Comparison of ENCODE assay signal across 22 cellular contexts in genomic region chr4:189769131-189769530, GRCh38.
DNase-seq lines count a peak whose midpoint lies in the region; ATAC-seq and TF ChIP-seq lines count a peak whose summit lies in the region.
"Had no signal": no experiment of that assay in that cellular context is flagged by ENCODE, and none has a peak within 500 bp of the region (broad histone marks: within the 10 kb centered on the region; RNA-seq: fewer than 3 reads in every experiment).

No MANE protein-coding gene starts in this region.

- no peak overlapping the region for H3K4me3 ChIP-seq in iPS DF 6.9 (ENCODE audit: low read length)
- peak overlapping the region in 1 of 2 donors; percentile 32 for H3K4me3 ChIP-seq in neuronal stem cell (ENCODE audit: low read length in 2 of 2)
- no peak overlapping the region for H3K4me3 ChIP-seq in Peyer's patch
- H3K4me3 ChIP-seq: K562, SJSA1 had no signal

- no peaks in the 10 kb centered on the region for H3K4me1 Mint-ChIP-seq in stimulated activated effector memory CD8-positive, alpha-beta T cell treated with anti-CD3 and anti-CD28 coated beads, Interleukin-12 subunit alpha, Interleukin-12 subunit beta, amount 100 ng/mL, for 72 hours
- H3K4me1 Mint-ChIP-seq: B cell; CD14-positive monocyte; CD8-positive, alpha-beta memory T cell; T-cell had no signal

- no peak overlapping the region for H3K4me2 ChIP-seq in neuronal stem cell (ENCODE audit: insufficient read depth, low read length, poor library complexity, severe bottlenecking)

- H3K9me3 ChIP-seq in iPS DF 6.9 (ENCODE audit: control insufficient read depth, insufficient read depth, low read length) = no peaks in the 10 kb centered on the region; the same call in 1 of the 2 replicates
- no peaks in the 10 kb centered on the region for H3K9me3 ChIP-seq in neuronal stem cell (replicated peaks in 1 of 2; ENCODE audit: control insufficient read depth in 2 of 2, insufficient read depth in 1 of 2, low read depth in 1 of 2, low read length in 2 of 2)
- H3K9me3 ChIP-seq in Peyer's patch = no peaks in the 10 kb centered on the region

- peak overlapping the region; percentile 69 for H2AFZ ChIP-seq in neuronal stem cell (ENCODE audit: low read length)

- no peak overlapping the region for H4K91ac ChIP-seq in neuronal stem cell (ENCODE audit: low read depth, low read length, poor library complexity)

- H2AK5ac ChIP-seq in neuronal stem cell (ENCODE audit: low read depth, low read length) = no peak overlapping the region

- H3K23ac ChIP-seq in neuronal stem cell (ENCODE audit: low read depth, low read length, poor library complexity) = no peak overlapping the region

- ATAC-seq in stimulated activated effector memory CD8-positive, alpha-beta T cell treated with anti-CD3 and anti-CD28 coated beads, Interleukin-12 subunit alpha, Interleukin-12 subunit beta, amount 100 ng/mL, for 72 hours = no peak
- no peak for ATAC-seq in GM21619 (IDR thresholded peaks at IDR 0.05; ENCODE audit: unreplicated experiment)
- ATAC-seq: K562, T-cell had no signal

- no peak overlapping the region for H3K4me3 Mint-ChIP-seq in stimulated activated effector memory CD8-positive, alpha-beta T cell treated with anti-CD3 and anti-CD28 coated beads, Interleukin-12 subunit alpha, Interleukin-12 subunit beta, amount 100 ng/mL, for 72 hours
- H3K4me3 Mint-ChIP-seq: B cell; CD14-positive monocyte; CD8-positive, alpha-beta memory T cell; T-cell had no signal

- H3K9ac ChIP-seq in neuronal stem cell (ENCODE audit: low read depth, low read length, poor library complexity) = no peak overlapping the region

- no peak overlapping the region for H2BK120ac ChIP-seq in neuronal stem cell (ENCODE audit: low read depth, low read length)

- H3K79me1 ChIP-seq in neuronal stem cell (ENCODE audit: low read depth, low read length) = no peaks in the 10 kb centered on the region

- H2BK15ac ChIP-seq in neuronal stem cell (ENCODE audit: low read length) = no peak overlapping the region

- H3K14ac ChIP-seq in neuronal stem cell (ENCODE audit: low read length) = no peak overlapping the region

- H3K27me3 ChIP-seq in iPS DF 6.9 (ENCODE audit: control insufficient read depth, insufficient read depth, low read length) (no peaks in the 10 kb centered on the region), neuronal stem cell (ENCODE audit: control insufficient read depth in 3 of 3, insufficient read depth in 3 of 3, low read depth in 1 of 3, low read length in 3 of 3) (no peaks in the 10 kb centered on the region), Peyer's patch (no peaks in the 10 kb centered on the region)
- H3K27me3 ChIP-seq: SJSA1 had no signal

- H3K36me3 ChIP-seq in iPS DF 6.9 (ENCODE audit: control insufficient read depth, insufficient read depth, low read length) (no peaks in the 10 kb centered on the region), neuronal stem cell (replicated peaks in 1 of 2; ENCODE audit: control insufficient read depth in 2 of 2, insufficient read depth in 2 of 2, low read length in 2 of 2) (no peaks in the 10 kb centered on the region), Peyer's patch (no peaks in the 10 kb centered on the region)
- H3K36me3 ChIP-seq: SJSA1 had no signal

- no peak for TF ChIP-seq CTCF in Peyer's patch (IDR thresholded peaks at IDR 0.05)

- H3K18ac ChIP-seq in neuronal stem cell (ENCODE audit: low read length) = no peak overlapping the region

- no peak overlapping the region for H2BK5ac ChIP-seq in neuronal stem cell (ENCODE audit: low read length)

- H3K27ac Mint-ChIP-seq in stimulated activated effector memory CD8-positive, alpha-beta T cell treated with anti-CD3 and anti-CD28 coated beads, Interleukin-12 subunit alpha, Interleukin-12 subunit beta, amount 100 ng/mL, for 72 hours = no peak overlapping the region
- H3K27ac Mint-ChIP-seq: B cell; CD8-positive, alpha-beta memory T cell; T-cell had no signal

- H3K36me3 Mint-ChIP-seq in stimulated activated effector memory CD8-positive, alpha-beta T cell treated with anti-CD3 and anti-CD28 coated beads, Interleukin-12 subunit alpha, Interleukin-12 subunit beta, amount 100 ng/mL, for 72 hours = no peaks in the 10 kb centered on the region
- H3K36me3 Mint-ChIP-seq: CD14-positive monocyte, T-cell had no signal

- no peak for TF ChIP-seq POLR2A in Peyer's patch (IDR thresholded peaks at IDR 0.05)

- peak; percentile 9 for DNase-seq in NCI-H1436 (lab: John Stamatoyannopoulos, UW)
- DNase-seq in NCI-H1436 treated with DMSO at 0.1 percent for 48 hours (lab: John Stamatoyannopoulos, UW) = no peak
- DNase-seq in OCI-M1 (lab: John Stamatoyannopoulos, UW) = peak; percentile 58
- peak; percentile 11 for DNase-seq in iPS DF 6.9 (ENCODE audit: low read depth, low spot score)
- DNase-seq in neuronal stem cell (ENCODE audit: low spot score) = no peak
- DNase-seq in stimulated activated effector memory CD8-positive, alpha-beta T cell treated with anti-CD3 and anti-CD28 coated beads, Interleukin-12 subunit alpha, Interleukin-12 subunit beta, amount 100 ng/mL, for 72 hours (ENCODE audit: low spot score in 2 of 2) = no peak
- no peak for DNase-seq in Peyer's patch
- DNase-seq: CD8-positive, alpha-beta memory T cell; DMS79 treated with DMSO at 0.1 percent for 48 hours; MV-4-11; NCI-H1105; NCI-H2029; NCI-H226; NCI-H510A; NCI-H69; T-cell had no signal

- H3K4ac ChIP-seq in neuronal stem cell (ENCODE audit: low read length) = no peak overlapping the region

- H3K27ac ChIP-seq in iPS DF 6.9 (ENCODE audit: low read length) = no peak overlapping the region
- H3K27ac ChIP-seq in neuronal stem cell (replicated peaks; ENCODE audit: low read length) = no peak overlapping the region
- no peak overlapping the region for H3K27ac ChIP-seq in Peyer's patch
- H3K27ac ChIP-seq: 22Rv1, SJSA1 had no signal

- H3K9me3 Mint-ChIP-seq in stimulated activated effector memory CD8-positive, alpha-beta T cell treated with anti-CD3 and anti-CD28 coated beads, Interleukin-12 subunit alpha, Interleukin-12 subunit beta, amount 100 ng/mL, for 72 hours = peaks cover 5% of the 10 kb centered on the region

- H3K4me1 ChIP-seq in iPS DF 6.9 (ENCODE audit: control insufficient read depth, insufficient read depth, low read length) (no peaks in the 10 kb centered on the region), neuronal stem cell (ENCODE audit: control insufficient read depth in 2 of 2, insufficient read depth in 1 of 2, low read depth in 1 of 2, low read length in 2 of 2) (no peaks in the 10 kb centered on the region), Peyer's patch (no peaks in the 10 kb centered on the region)
- H3K4me1 ChIP-seq: SJSA1 had no signal

- H2BK12ac ChIP-seq in neuronal stem cell (ENCODE audit: low read length) = no peak overlapping the region

- WGBS in iPS DF 6.9 (ENCODE audit: insufficient coverage, insufficient read length) = no CpG with 5 or more reads among the region's 9 CpGs
- no CpG with 5 or more reads among the region's 9 CpGs for WGBS in neuronal stem cell (ENCODE audit: extremely low coverage in 2 of 2, insufficient read length in 2 of 2, insufficient replicate concordance in 1 of 2), 2 donors

- H4K8ac ChIP-seq in neuronal stem cell (ENCODE audit: low read depth, low read length) = no peak overlapping the region

Comparison
In these comparisons a context has a peak if more than half of its experiments do, and no peak if none do; other contexts are left out.
1. DNase-seq: peak in NCI-H1436 (single experiment), OCI-M1 (single experiment) and iPS DF 6.9 (single experiment); none in NCI-H1436 treated with DMSO at 0.1 percent for 48 hours (single experiment), neuronal stem cell (single experiment), stimulated activated effector memory CD8-positive, alpha-beta T cell treated with anti-CD3 and anti-CD28 coated beads, Interleukin-12 subunit alpha, Interleukin-12 subunit beta, amount 100 ng/mL, for 72 hours (0 of 2) and Peyer's patch (0 of 3).